ENCODE assay signal across 11 cellular contexts in genomic region chr19:36401475-36401874, GRCh38.
"Had no signal": no experiment of that assay in that cellular context is flagged by ENCODE, and none has a peak within 500 bp of the region (broad histone marks: within the 10 kb centered on the region; RNA-seq: fewer than 3 reads in every experiment).

No MANE protein-coding gene starts in this region.

- H3K27ac Mint-ChIP-seq: activated CD4-positive, alpha-beta T cell treated with anti-CD3 and anti-CD28 coated beads, Interleukin-2, amount 10 ng/mL, durations not matched to agents 24 days and 14 days; activated naive CD4-positive, alpha-beta T cell treated with anti-CD3 and anti-CD28 coated beads for 36 hours; effector memory CD8-positive, alpha-beta T cell; neural progenitor cell had no signal

- H3K27me3 ChIP-seq: neural progenitor cell, pancreas had no signal

- H3K27me3 Mint-ChIP-seq: activated CD4-positive, alpha-beta T cell treated with anti-CD3 and anti-CD28 coated beads, Interleukin-2, amount 10 ng/mL, durations not matched to agents 24 days and 14 days; effector memory CD8-positive, alpha-beta T cell had no signal

- H3K9ac ChIP-seq: neural progenitor cell had no signal

- H3K4me1 Mint-ChIP-seq: activated CD4-positive, alpha-beta T cell treated with anti-CD3 and anti-CD28 coated beads, Interleukin-2, amount 10 ng/mL, durations not matched to agents 24 days and 14 days; neural progenitor cell had no signal

- H3K9me3 ChIP-seq: pancreas had no signal

- H3K27ac ChIP-seq: neural progenitor cell, pancreas, VCaP had no signal

- DNase-seq: activated CD4-positive, alpha-beta T cell treated with anti-CD3 and anti-CD28 coated beads, Interleukin-2, amount 10 ng/mL, durations not matched to agents 24 days and 14 days; activated naive CD4-positive, alpha-beta T cell treated with anti-CD3 and anti-CD28 coated beads for 36 hours; caudate nucleus; effector memory CD8-positive, alpha-beta T cell; hippocampal formation; pancreas; stimulated activated CD4-positive, alpha-beta T cell treated with anti-CD3 and anti-CD28 coated beads, Interleukin-4, amount 100 ng/mL, for 1 hour; stimulated activated CD8-positive, alpha-beta memory T cell treated with anti-CD3 and anti-CD28 coated beads, Interleukin-4, amount 100 ng/mL, for 48 hours; T1000 had no signal

- ATAC-seq: effector memory CD8-positive, alpha-beta T cell; pancreas had no signal

- H3K4me3 Mint-ChIP-seq: activated CD4-positive, alpha-beta T cell treated with anti-CD3 and anti-CD28 coated beads, Interleukin-2, amount 10 ng/mL, durations not matched to agents 24 days and 14 days; activated naive CD4-positive, alpha-beta T cell treated with anti-CD3 and anti-CD28 coated beads for 36 hours; effector memory CD8-positive, alpha-beta T cell; neural progenitor cell had no signal

- H3K4me2 ChIP-seq: neural progenitor cell had no signal

- H3K4me1 ChIP-seq: neural progenitor cell, pancreas had no signal

- H2AFZ ChIP-seq: neural progenitor cell had no signal

- H3K4me3 ChIP-seq: neural progenitor cell, pancreas had no signal
